9 cellular contexts compared by ENCODE assay signal in the genomic region with DNA sequence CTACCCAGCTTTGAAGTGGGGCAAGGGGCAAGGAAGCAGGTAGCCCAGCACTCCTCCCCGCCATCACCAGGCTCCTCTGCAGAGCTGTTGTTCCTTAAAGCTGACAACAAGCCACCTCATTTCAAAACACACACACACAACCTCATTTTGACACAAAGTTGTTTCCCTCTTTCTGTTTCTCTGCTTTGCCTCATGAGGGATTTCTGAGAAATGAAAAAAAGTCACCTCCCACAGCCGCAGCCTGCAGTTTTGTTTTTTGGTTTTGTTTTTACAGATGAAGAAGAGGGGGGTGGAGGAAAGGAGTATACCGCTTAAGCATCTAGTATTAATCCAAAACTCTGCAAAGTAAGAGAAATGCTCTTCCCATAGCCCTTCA. TPM values are rescaled to one million over a fixed set of nuclear protein-coding genes. Genes with fewer than 3 reads are reported as not detected.
DNase-seq lines count a peak whose midpoint lies in the region; ATAC-seq and TF ChIP-seq lines count a peak whose summit lies in the region.
"Had no signal": no experiment of that assay in that cellular context is flagged by ENCODE, and none has a peak within 500 bp of the region (broad histone marks: within the 10 kb centered on the region; RNA-seq: fewer than 3 reads in every experiment).

No MANE protein-coding gene starts in this region.

- peak overlapping the region in 9 of 10 donors; percentile 12 to 47 (median 34) for H3K4me3 ChIP-seq in heart right ventricle
- H3K4me3 ChIP-seq in skeletal muscle tissue (ENCODE audit: low read length in 3 of 3), result peak overlapping the region; percentile 27 to 66 (median 41)

- H3K27ac ChIP-seq in heart right ventricle, result peak overlapping the region; percentile 78 to 100 (median 99)
- peak overlapping the region; percentile 88 for H3K27ac ChIP-seq in skeletal muscle tissue (ENCODE audit: low read depth, low read length)

- no peaks in the 10 kb centered on the region for H3K9me3 ChIP-seq in heart right ventricle
- H3K9me3 ChIP-seq in skeletal muscle tissue (ENCODE audit: control insufficient read depth in 3 of 3, low read length in 3 of 3), result no peaks in the 10 kb centered on the region

- DNase-seq in KG1 (lab: John Stamatoyannopoulos, UW) (peak; percentile 44), heart right ventricle (no peak), SKM-1 (lab: John Stamatoyannopoulos, UW; ENCODE audit: unreplicated experiment) (no peak), NCI-H2227 treated with DMSO at 0.1 percent for 48 hours (lab: John Stamatoyannopoulos, UW) (no peak), NCI-H2107 treated with DMSO at 0.1 percent for 48 hours (lab: John Stamatoyannopoulos, UW; ENCODE audit: unreplicated experiment) (no peak)
- DNase-seq in activated effector memory CD4-positive, alpha-beta T cell treated with anti-CD3 and anti-CD28 coated beads, Interleukin-2, amount 50 U/mL, for 16 hours, result peak; percentile 83

- H3K4me1 ChIP-seq in heart right ventricle (peaks cover 49 to 100% (median 99%) of the 10 kb centered on the region in 9 donors), skeletal muscle tissue (ENCODE audit: control insufficient read depth in 3 of 3, insufficient read depth in 3 of 3, low read length in 3 of 3) (peaks cover 75 to 90% (median 77%) of the 10 kb centered on the region in 3 donors)

- peak overlapping the region; percentile 65 to 80 (median 71) for H3K9ac ChIP-seq in skeletal muscle tissue (ENCODE audit: low read depth in 1 of 3, low read length in 3 of 3)

- peak in 1 of 9 donors; percentile 8 for TF ChIP-seq CTCF in heart right ventricle (IDR thresholded peaks at IDR 0.05)

- ATAC-seq in GM19395 (IDR thresholded peaks at IDR 0.05; ENCODE audit: unreplicated experiment), result peak; percentile 42
- peak in 4 of 8 donors; percentile 0 to 12 (median 2) for ATAC-seq in heart right ventricle

- intact Hi-C loops in heart right ventricle (cut with DNase I), result loop anchor here in 3 of 10 donors (1.0 to 10.0 kb wide), 4 partner anchors 10 to 247 kb away; partner anchors contain the start of genes CTSK (in 1 of the 3) and GOLPH3L (in 1 of the 3)

- H3K36me3 ChIP-seq in heart right ventricle (peaks cover 0 to 31% (median 7%) of the 10 kb centered on the region in 9 donors), skeletal muscle tissue (ENCODE audit: control insufficient read depth in 3 of 3, insufficient read depth in 3 of 3, low read length in 3 of 3) (peaks cover 0 to 4% (median 2%) of the 10 kb centered on the region in 3 donors)

- H3K27me3 ChIP-seq in heart right ventricle (no peaks in the 10 kb centered on the region), skeletal muscle tissue (ENCODE audit: control insufficient read depth in 3 of 3, insufficient read depth in 3 of 3, low read length in 3 of 3) (no peaks in the 10 kb centered on the region)

- WGBS in heart right ventricle, 2 donors, result 23% methylated on average over 3 of the region's 3 CpGs

RNA-seq across cellular contexts. Expression of gene MCL1, which starts 12.1 kb away (rescaled TPM):
- 100 to 1,000 TPM in 8 of 10 donors, 10 to 100 TPM in 2; 76.4 to 155 (median 122) TPM for total RNA-seq in heart right ventricle
- 10 to 100 TPM; 54.3 to 77.7 TPM for polyA plus RNA-seq in heart right ventricle
- total RNA-seq in skeletal muscle tissue, result 157 TPM

RNA-seq across cellular contexts. Expression of gene ADAMTSL4, which starts 18.1 kb away (rescaled TPM):
- 10 to 100 TPM; 22.2 to 86.5 (median 40.7) TPM for total RNA-seq in heart right ventricle
- polyA plus RNA-seq in heart right ventricle, result 10 to 100 TPM; 46.6 to 71.4 TPM
- total RNA-seq in skeletal muscle tissue, result 12.0 TPM
- total RNA-seq: activated CD8-positive, alpha-beta memory T cell treated with anti-CD3 and anti-CD28 coated beads for 36 hours had no signal

RNA-seq across cellular contexts. Expression of gene FALEC, which starts 51.8 kb away (rescaled TPM):
- total RNA-seq in heart right ventricle (under 1 TPM in 2 of 10 donors, not detected in 8; 0.46 to 0.60 TPM), skeletal muscle tissue (not detected)
- polyA plus RNA-seq in heart right ventricle, result not detected

RNA-seq across cellular contexts. Expression of gene ECM1, which starts 59.4 kb away (rescaled TPM):
- total RNA-seq in heart right ventricle (10 to 100 TPM in 8 of 10 donors, 1 to 10 TPM in 2; 5.8 to 26.3 (median 12.8) TPM), skeletal muscle tissue (0.52 TPM)
- 10 to 100 TPM; 24.7 to 28.2 TPM for polyA plus RNA-seq in heart right ventricle

Comparison
In these comparisons a context has a peak if more than half of its experiments do, and no peak if none do; other contexts are left out.
1. DNase-seq: peak in KG1 (single experiment) and activated effector memory CD4-positive, alpha-beta T cell treated with anti-CD3 and anti-CD28 coated beads, Interleukin-2, amount 50 U/mL, for 16 hours (single experiment); none in heart right ventricle (0 of 2), SKM-1 (single experiment), NCI-H2227 treated with DMSO at 0.1 percent for 48 hours (single experiment) and NCI-H2107 treated with DMSO at 0.1 percent for 48 hours (single experiment).